3 cellular contexts compared by ENCODE assay signal in the genomic region with DNA sequence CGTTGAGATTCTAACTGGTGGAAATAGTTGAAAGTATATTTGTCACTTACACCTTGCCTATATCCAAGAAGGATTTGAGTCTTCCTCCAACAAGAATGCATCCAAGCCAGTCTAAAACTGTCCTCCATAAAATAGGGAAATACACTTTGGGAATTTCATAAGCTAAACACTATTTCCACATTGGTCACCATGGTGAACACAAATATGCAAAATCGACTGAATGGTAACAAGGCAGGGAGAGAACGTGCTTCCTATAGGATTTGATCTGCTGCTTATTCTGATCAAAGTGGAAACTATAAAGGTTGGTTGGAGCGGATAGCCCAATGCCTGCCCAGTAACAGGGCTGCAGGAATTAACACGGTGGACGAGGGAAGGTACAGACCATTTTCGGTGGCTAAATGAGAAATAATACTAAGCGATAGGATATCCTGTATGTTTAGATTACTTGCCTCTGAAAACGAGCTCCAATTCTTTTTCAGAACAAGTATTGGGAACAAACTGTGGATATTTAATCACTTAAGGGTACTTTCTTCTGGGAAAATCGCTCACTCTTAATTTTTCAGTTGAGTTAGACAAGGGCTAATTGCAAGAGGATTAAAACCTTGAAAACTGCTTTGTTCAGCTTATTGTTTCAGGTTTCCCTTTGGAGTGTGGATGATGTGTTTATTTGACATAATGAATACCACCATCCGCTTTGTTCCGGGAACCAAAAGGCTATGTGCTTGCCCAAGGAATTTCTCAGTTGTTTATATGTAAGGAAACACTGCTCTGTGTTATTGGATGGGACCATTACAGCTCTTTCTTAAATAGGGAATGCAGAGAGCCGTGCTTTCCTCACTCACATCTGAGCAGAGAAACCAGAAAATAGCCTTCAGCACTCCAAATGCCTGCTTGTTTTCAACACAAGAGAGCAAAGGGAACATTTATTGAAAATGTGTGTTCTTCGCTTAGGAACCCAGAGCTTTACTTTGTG.
TF ChIP-seq lines count a peak whose summit lies in the region.

No MANE protein-coding gene starts in this region.

TF ChIP-seq in SK-N-SH, 30 proteins besides CTCF, POLR2A, EP300 and RAD21 (continued from another document):
- TF ChIP-seq, protein P1, sequence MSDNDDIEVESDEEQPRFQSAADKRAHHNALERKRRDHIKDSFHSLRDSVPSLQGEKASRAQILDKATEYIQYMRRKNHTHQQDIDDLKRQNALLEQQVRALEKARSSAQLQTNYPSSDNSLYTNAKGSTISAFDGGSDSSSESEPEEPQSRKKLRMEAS (IDR thresholded peaks at IDR 0.05; ENCODE audit: low read depth), result no peak
- TF ChIP-seq FOXJ3 (CRISPR knock-in tag; IDR thresholded peaks at IDR 0.05) (no peak), MEF2A (IDR thresholded peaks at IDR 0.05; ENCODE audit: borderline replicate concordance, low read depth) (no peak), SIN3A (IDR thresholded peaks at IDR 0.05; ENCODE audit: borderline replicate concordance, low read depth, low read length) (no peak)

TF ChIP-seq in SK-N-SH treated with all-trans-retinoic acid at 6 μM for 48 hours, 23 proteins besides CTCF, POLR2A, EP300 and RAD21 (continues in another document):
- TF ChIP-seq, protein P2, sequence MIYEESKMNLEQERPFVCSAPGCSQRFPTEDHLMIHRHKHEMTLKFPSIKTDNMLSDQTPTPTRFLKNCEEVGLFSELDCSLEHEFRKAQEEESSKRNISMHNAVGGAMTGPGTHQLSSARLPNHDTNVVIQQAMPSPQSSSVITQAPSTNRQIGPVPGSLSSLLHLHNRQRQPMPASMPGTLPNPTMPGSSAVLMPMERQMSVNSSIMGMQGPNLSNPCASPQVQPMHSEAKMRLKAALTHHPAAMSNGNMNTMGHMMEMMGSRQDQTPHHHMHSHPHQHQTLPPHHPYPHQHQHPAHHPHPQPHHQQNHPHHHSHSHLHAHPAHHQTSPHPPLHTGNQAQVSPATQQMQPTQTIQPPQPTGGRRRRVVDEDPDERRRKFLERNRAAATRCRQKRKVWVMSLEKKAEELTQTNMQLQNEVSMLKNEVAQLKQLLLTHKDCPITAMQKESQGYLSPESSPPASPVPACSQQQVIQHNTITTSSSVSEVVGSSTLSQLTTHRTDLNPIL (CRISPR knock-in tag; IDR thresholded peaks at IDR 0.05; ENCODE audit: low read depth), result no peak
- TF ChIP-seq TOX (CRISPR knock-in tag; IDR thresholded peaks at IDR 0.05; ENCODE audit: borderline replicate concordance), result no peak
- no peak for TF ChIP-seq ZC3H10 (CRISPR knock-in tag; IDR thresholded peaks at IDR 0.05)
- TF ChIP-seq ZNF70 (CRISPR knock-in tag; IDR thresholded peaks at IDR 0.05), result no peak
- TF ChIP-seq ISL1 (CRISPR knock-in tag; IDR thresholded peaks at IDR 0.05), result no peak
- TF ChIP-seq TCF4 (CRISPR knock-in tag; IDR thresholded peaks at IDR 0.05; ENCODE audit: borderline replicate concordance), result no peak
- TF ChIP-seq ZNF565 (CRISPR knock-in tag; conservative IDR thresholded peaks at IDR 0.05; ENCODE audit: low read depth), result no peak
- TF ChIP-seq, protein P3, sequence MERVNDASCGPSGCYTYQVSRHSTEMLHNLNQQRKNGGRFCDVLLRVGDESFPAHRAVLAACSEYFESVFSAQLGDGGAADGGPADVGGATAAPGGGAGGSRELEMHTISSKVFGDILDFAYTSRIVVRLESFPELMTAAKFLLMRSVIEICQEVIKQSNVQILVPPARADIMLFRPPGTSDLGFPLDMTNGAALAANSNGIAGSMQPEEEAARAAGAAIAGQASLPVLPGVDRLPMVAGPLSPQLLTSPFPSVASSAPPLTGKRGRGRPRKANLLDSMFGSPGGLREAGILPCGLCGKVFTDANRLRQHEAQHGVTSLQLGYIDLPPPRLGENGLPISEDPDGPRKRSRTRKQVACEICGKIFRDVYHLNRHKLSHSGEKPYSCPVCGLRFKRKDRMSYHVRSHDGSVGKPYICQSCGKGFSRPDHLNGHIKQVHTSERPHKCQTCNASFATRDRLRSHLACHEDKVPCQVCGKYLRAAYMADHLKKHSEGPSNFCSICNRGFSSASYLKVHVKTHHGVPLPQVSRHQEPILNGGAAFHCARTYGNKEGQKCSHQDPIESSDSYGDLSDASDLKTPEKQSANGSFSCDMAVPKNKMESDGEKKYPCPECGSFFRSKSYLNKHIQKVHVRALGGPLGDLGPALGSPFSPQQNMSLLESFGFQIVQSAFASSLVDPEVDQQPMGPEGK (CRISPR knock-in tag; IDR thresholded peaks at IDR 0.05; ENCODE audit: borderline replicate concordance), result no peak
- no peak for TF ChIP-seq CSDC2 (CRISPR knock-in tag; IDR thresholded peaks at IDR 0.05)
- no peak for TF ChIP-seq SNAI2 (CRISPR knock-in tag; IDR thresholded peaks at IDR 0.05)
- TF ChIP-seq ARNTL (CRISPR knock-in tag; IDR thresholded peaks at IDR 0.05; ENCODE audit: borderline replicate concordance, low read depth), result no peak
- TF ChIP-seq ESRRG (CRISPR knock-in tag; IDR thresholded peaks at IDR 0.05), result no peak
- TF ChIP-seq ZFP3 (CRISPR knock-in tag; IDR thresholded peaks at IDR 0.05), result no peak
- TF ChIP-seq ZNF8 (CRISPR knock-in tag; IDR thresholded peaks at IDR 0.05), result no peak
- TF ChIP-seq, protein P4, sequence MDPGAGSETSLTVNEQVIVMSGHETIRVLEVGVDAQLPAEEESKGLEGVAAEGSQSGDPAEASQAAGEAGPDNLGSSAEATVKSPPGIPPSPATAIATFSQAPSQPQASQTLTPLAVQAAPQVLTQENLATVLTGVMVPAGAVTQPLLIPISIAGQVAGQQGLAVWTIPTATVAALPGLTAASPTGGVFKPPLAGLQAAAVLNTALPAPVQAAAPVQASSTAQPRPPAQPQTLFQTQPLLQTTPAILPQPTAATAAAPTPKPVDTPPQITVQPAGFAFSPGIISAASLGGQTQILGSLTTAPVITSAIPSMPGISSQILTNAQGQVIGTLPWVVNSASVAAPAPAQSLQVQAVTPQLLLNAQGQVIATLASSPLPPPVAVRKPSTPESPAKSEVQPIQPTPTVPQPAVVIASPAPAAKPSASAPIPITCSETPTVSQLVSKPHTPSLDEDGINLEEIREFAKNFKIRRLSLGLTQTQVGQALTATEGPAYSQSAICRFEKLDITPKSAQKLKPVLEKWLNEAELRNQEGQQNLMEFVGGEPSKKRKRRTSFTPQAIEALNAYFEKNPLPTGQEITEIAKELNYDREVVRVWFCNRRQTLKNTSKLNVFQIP (CRISPR knock-in tag; IDR thresholded peaks at IDR 0.05; ENCODE audit: borderline replicate concordance, low read depth), result no peak
- TF ChIP-seq BACH2 (CRISPR knock-in tag; IDR thresholded peaks at IDR 0.05; ENCODE audit: borderline replicate concordance), result no peak
- no peak for TF ChIP-seq OSR1 (CRISPR knock-in tag; IDR thresholded peaks at IDR 0.05)
- TF ChIP-seq, protein P5, sequence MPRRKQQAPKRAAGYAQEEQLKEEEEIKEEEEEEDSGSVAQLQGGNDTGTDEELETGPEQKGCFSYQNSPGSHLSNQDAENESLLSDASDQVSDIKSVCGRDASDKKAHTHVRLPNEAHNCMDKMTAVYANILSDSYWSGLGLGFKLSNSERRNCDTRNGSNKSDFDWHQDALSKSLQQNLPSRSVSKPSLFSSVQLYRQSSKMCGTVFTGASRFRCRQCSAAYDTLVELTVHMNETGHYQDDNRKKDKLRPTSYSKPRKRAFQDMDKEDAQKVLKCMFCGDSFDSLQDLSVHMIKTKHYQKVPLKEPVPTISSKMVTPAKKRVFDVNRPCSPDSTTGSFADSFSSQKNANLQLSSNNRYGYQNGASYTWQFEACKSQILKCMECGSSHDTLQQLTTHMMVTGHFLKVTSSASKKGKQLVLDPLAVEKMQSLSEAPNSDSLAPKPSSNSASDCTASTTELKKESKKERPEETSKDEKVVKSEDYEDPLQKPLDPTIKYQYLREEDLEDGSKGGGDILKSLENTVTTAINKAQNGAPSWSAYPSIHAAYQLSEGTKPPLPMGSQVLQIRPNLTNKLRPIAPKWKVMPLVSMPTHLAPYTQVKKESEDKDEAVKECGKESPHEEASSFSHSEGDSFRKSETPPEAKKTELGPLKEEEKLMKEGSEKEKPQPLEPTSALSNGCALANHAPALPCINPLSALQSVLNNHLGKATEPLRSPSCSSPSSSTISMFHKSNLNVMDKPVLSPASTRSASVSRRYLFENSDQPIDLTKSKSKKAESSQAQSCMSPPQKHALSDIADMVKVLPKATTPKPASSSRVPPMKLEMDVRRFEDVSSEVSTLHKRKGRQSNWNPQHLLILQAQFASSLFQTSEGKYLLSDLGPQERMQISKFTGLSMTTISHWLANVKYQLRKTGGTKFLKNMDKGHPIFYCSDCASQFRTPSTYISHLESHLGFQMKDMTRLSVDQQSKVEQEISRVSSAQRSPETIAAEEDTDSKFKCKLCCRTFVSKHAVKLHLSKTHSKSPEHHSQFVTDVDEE (CRISPR knock-in tag; IDR thresholded peaks at IDR 0.05), result no peak
- TF ChIP-seq ZFP30 (CRISPR knock-in tag; IDR thresholded peaks at IDR 0.05), result no peak

TF ChIP-seq in neural cell, 6 proteins besides CTCF, POLR2A, EP300 and RAD21 (continued from another document):
- TF ChIP-seq, protein P6, sequence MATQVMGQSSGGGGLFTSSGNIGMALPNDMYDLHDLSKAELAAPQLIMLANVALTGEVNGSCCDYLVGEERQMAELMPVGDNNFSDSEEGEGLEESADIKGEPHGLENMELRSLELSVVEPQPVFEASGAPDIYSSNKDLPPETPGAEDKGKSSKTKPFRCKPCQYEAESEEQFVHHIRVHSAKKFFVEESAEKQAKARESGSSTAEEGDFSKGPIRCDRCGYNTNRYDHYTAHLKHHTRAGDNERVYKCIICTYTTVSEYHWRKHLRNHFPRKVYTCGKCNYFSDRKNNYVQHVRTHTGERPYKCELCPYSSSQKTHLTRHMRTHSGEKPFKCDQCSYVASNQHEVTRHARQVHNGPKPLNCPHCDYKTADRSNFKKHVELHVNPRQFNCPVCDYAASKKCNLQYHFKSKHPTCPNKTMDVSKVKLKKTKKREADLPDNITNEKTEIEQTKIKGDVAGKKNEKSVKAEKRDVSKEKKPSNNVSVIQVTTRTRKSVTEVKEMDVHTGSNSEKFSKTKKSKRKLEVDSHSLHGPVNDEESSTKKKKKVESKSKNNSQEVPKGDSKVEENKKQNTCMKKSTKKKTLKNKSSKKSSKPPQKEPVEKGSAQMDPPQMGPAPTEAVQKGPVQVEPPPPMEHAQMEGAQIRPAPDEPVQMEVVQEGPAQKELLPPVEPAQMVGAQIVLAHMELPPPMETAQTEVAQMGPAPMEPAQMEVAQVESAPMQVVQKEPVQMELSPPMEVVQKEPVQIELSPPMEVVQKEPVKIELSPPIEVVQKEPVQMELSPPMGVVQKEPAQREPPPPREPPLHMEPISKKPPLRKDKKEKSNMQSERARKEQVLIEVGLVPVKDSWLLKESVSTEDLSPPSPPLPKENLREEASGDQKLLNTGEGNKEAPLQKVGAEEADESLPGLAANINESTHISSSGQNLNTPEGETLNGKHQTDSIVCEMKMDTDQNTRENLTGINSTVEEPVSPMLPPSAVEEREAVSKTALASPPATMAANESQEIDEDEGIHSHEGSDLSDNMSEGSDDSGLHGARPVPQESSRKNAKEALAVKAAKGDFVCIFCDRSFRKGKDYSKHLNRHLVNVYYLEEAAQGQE (IDR thresholded peaks at IDR 0.05; ENCODE audit: borderline replicate concordance), result no peak
- TF ChIP-seq POLR2AphosphoS5 (IDR thresholded peaks at IDR 0.05) (no peak), TAF1 (IDR thresholded peaks at IDR 0.05; ENCODE audit: low read depth) (no peak)
